Comparison of ENCODE assay signal across 8 cellular contexts in the genomic region with DNA sequence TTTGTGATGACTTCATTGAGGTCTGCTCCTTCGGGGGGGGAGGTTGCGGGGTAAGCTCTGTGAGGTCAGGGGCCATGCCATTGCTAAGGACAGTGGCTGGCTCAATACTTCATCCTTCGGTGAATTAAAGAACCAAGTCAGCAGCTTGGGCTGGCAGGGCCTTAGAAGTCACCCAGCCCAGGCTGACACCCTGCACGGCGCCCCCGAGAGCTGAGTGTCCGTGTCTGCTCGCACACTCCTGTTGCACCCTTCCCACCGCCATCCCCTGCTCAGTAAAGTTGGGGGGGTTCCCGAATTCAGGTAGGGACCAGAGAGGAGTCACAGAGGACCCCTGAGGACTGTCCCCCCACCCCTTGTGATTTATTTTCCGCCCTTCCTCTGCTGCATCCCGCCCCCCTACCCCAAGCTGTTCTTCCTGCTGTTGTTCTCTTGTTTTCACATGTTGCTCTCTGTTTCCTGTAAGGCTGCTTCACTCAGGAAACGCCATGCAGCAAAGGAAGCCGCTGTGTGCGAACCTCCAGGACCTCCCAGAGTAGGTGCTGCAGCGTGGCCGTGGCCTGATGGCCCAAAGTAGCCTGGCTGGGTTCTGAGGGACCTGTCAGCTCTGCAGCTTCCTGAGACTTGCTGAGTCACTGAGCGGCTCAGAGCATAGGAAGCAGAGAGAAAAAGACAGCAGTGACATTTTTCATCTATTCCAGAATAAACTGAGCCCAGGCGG. TPM values are rescaled to one million over a fixed set of nuclear protein-coding genes. Genes with fewer than 3 reads are reported as not detected.
DNase-seq lines count a peak whose midpoint lies in the region; ATAC-seq and TF ChIP-seq lines count a peak whose summit lies in the region.

No MANE protein-coding gene starts in this region.

- H3K9me3 Mint-ChIP-seq in stimulated activated effector memory CD8-positive, alpha-beta T cell treated with anti-CD3 and anti-CD28 coated beads, Interleukin-12 subunit alpha, Interleukin-12 subunit beta, amount 100 ng/mL, for 72 hours: no peaks in the 10 kb centered on the region

- H3K4me3 ChIP-seq in right atrium auricular region: no peak overlapping the region
- H3K4me3 ChIP-seq in WERI-Rb-1 (ENCODE audit: low read depth, low read length): no peak overlapping the region

- TF ChIP-seq CTCF in right atrium auricular region (IDR thresholded peaks at IDR 0.05): no peak
- no peak for TF ChIP-seq CTCF in WERI-Rb-1 (IDR thresholded peaks at IDR 0.05; ENCODE audit: low read depth, low read length)

- peak overlapping the region; percentile 72 for H3K4me3 Mint-ChIP-seq in stimulated activated effector memory CD8-positive, alpha-beta T cell treated with anti-CD3 and anti-CD28 coated beads, Interleukin-12 subunit alpha, Interleukin-12 subunit beta, amount 100 ng/mL, for 72 hours

- H3K9me3 ChIP-seq in right atrium auricular region (no peaks in the 10 kb centered on the region), WERI-Rb-1 (ENCODE audit: severe bottlenecking) (no peaks in the 10 kb centered on the region)

- H3K27ac ChIP-seq in right atrium auricular region (peak overlapping the region; percentile 73 to 78), WERI-Rb-1 (no peak overlapping the region)

- DNase-seq in Kasumi-1 (lab: John Stamatoyannopoulos, UW) (peak; percentile 64 to 65), activated T-cell treated with anti-CD3 and anti-CD28 coated beads for 24 hours (ENCODE audit: low read depth) (peak; percentile 37), right atrium auricular region (ENCODE audit: low spot score) (no peak), NCI-H82 treated with DMSO at 0.1 percent for 48 hours (lab: John Stamatoyannopoulos, UW; ENCODE audit: unreplicated experiment) (no peak), SK-N-DZ (ENCODE audit: low spot score) (no peak), WERI-Rb-1 (no peak)
- peak in 1 of 2 donors; percentile 75 for DNase-seq in stimulated activated effector memory CD8-positive, alpha-beta T cell treated with anti-CD3 and anti-CD28 coated beads, Interleukin-12 subunit alpha, Interleukin-12 subunit beta, amount 100 ng/mL, for 72 hours (ENCODE audit: low spot score in 2 of 2)

- H3K27me3 ChIP-seq in right atrium auricular region (no peaks in the 10 kb centered on the region), WERI-Rb-1 (ENCODE audit: insufficient read depth, low read depth, severe bottlenecking) (no peaks in the 10 kb centered on the region)

- H3K36me3 ChIP-seq in right atrium auricular region (no peaks in the 10 kb centered on the region), WERI-Rb-1 (no peaks in the 10 kb centered on the region)

- peak overlapping the region; percentile 98 for H3K27ac Mint-ChIP-seq in stimulated activated effector memory CD8-positive, alpha-beta T cell treated with anti-CD3 and anti-CD28 coated beads, Interleukin-12 subunit alpha, Interleukin-12 subunit beta, amount 100 ng/mL, for 72 hours

- H3K4me1 Mint-ChIP-seq in stimulated activated effector memory CD8-positive, alpha-beta T cell treated with anti-CD3 and anti-CD28 coated beads, Interleukin-12 subunit alpha, Interleukin-12 subunit beta, amount 100 ng/mL, for 72 hours: peaks cover 39% of the 10 kb centered on the region

- no peaks in the 10 kb centered on the region for H3K36me3 Mint-ChIP-seq in stimulated activated effector memory CD8-positive, alpha-beta T cell treated with anti-CD3 and anti-CD28 coated beads, Interleukin-12 subunit alpha, Interleukin-12 subunit beta, amount 100 ng/mL, for 72 hours

- peaks cover 0 to 50% of the 10 kb centered on the region in 2 donors for H3K4me1 ChIP-seq in right atrium auricular region

- ATAC-seq in stimulated activated effector memory CD8-positive, alpha-beta T cell treated with anti-CD3 and anti-CD28 coated beads, Interleukin-12 subunit alpha, Interleukin-12 subunit beta, amount 100 ng/mL, for 72 hours: peak; percentile 74
- ATAC-seq in HG02759 (IDR thresholded peaks at IDR 0.05; ENCODE audit: unreplicated experiment): no peak

RNA-seq across cellular contexts. Expression of a gene that starts 14.4 kb away (rescaled TPM):
- total RNA-seq in right atrium auricular region: 1 to 10 TPM; 1.2 to 1.5 TPM
- polyA plus RNA-seq in SK-N-DZ (2014; cell fraction: cytosol; rRNA removed): not detected in 2 replicates
- not detected in 2 replicates for polyA plus RNA-seq in SK-N-DZ (2014; cell fraction: nucleus; rRNA removed)

RNA-seq across cellular contexts. Expression of a gene that starts 21.7 kb away (rescaled TPM):
- not detected for total RNA-seq in right atrium auricular region
- polyA plus RNA-seq in SK-N-DZ (2014; cell fraction: cytosol; rRNA removed): 0.06 TPM in 1 of 2 replicates, not detected in the other
- polyA plus RNA-seq in SK-N-DZ (2014; cell fraction: nucleus; rRNA removed): 0.62 TPM in 1 of 2 replicates, not detected in the other

RNA-seq across cellular contexts. Expression of a gene that starts 45.0 kb away (rescaled TPM):
- total RNA-seq in right atrium auricular region: not detected
- not detected in 2 replicates for polyA plus RNA-seq in SK-N-DZ (2014; cell fraction: cytosol; rRNA removed)
- not detected in 2 replicates for polyA plus RNA-seq in SK-N-DZ (2014; cell fraction: nucleus; rRNA removed)

Comparison
In these comparisons a context has a peak if more than half of its experiments do, and no peak if none do; other contexts are left out.
1. DNase-seq: peak in Kasumi-1 (2 of 2) and activated T-cell treated with anti-CD3 and anti-CD28 coated beads for 24 hours (single experiment); none in right atrium auricular region (single experiment), NCI-H82 treated with DMSO at 0.1 percent for 48 hours (single experiment), SK-N-DZ (single experiment) and WERI-Rb-1 (single experiment).